Comparison of ENCODE assay signal across 1 cellular context in genomic region chr17:4679652-4680051, GRCh38.
A peak's percentile ranks its signal among the peaks of the same experiment; 100 is the strongest.
TF ChIP-seq lines count a peak whose summit lies in the region.

No MANE protein-coding gene starts in this region.

TF ChIP-seq in HepG2, 621 proteins besides CTCF, POLR2A, EP300 and RAD21:
- no peak for TF ChIP-seq ZNF788 (CRISPR knock-in tag; IDR thresholded peaks at IDR 0.05; ENCODE audit: borderline replicate concordance)
- TF ChIP-seq RNF219 (CRISPR knock-in tag; IDR thresholded peaks at IDR 0.05), result no peak
- peak; percentile 52; the same call in 1 of the 2 replicates for TF ChIP-seq NFE2L2 (IDR thresholded peaks at IDR 0.05; ENCODE audit: low read length)
- TF ChIP-seq FOSL2 (CRISPR knock-in tag; IDR thresholded peaks at IDR 0.05), result 0 out of 2 replicates have a peak, but pooled peaks have one; percentile 17
